ENCODE assay signal across 10 cellular contexts in the genomic region with DNA sequence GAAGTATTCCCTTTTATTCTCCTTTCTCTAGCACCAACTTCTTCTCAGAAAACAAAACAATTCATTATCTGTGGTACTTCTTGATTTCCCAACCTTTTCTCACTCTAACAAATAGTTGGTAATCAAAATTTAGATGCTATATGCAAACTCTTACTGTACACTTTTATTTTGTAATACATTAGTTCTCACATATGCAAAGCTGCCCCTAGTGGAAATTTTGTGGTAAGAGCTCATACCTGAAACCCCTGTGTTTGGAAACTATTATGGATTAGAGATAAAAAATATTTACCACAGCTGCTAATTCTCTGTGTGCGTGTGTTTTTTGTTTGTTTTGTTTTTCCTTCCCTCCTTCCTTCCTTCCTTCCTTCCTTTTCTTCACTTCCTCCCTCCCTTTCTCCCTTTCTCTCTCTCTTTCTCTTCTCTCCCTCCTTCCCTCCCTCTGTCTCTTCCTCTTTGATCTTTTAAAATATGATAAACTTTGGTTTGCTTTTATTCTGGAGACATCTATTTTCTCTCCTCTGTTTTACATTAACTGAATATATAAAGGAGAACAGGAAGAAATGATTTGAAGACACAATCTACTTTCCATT.
A peak's percentile ranks its signal among the peaks of the same experiment; 100 is the strongest.
DNase-seq lines count a peak whose midpoint lies in the region; ATAC-seq and TF ChIP-seq lines count a peak whose summit lies in the region.
"Had no signal": no experiment of that assay in that cellular context is flagged by ENCODE, and none has a peak within 500 bp of the region (broad histone marks: within the 10 kb centered on the region; RNA-seq: fewer than 3 reads in every experiment).

No MANE protein-coding gene starts in this region.

- H3K27me3 ChIP-seq in Caco-2 (replicated peaks; ENCODE audit: control insufficient read depth, insufficient read depth, low read length), result no peaks in the 10 kb centered on the region
- no peaks in the 10 kb centered on the region for H3K27me3 ChIP-seq in KMS-11 (ENCODE audit: insufficient read depth, low read depth)
- H3K27me3 ChIP-seq: SJSA1 had no signal

- H3K4me3 ChIP-seq in Caco-2 (ENCODE audit: low read depth, low read length) (no peak overlapping the region), KMS-11 (IDR thresholded peaks at IDR 0.05; ENCODE audit: insufficient read depth, low read depth, low read length) (no peak overlapping the region)
- H3K4me3 ChIP-seq: SJSA1 had no signal

- ATAC-seq in HG03045 (IDR thresholded peaks at IDR 0.05; ENCODE audit: unreplicated experiment), result no peak
- ATAC-seq in HG02571 (IDR thresholded peaks at IDR 0.05; ENCODE audit: unreplicated experiment), result no peak

- H3K27ac Mint-ChIP-seq in Caco-2 (ENCODE audit: unreplicated experiment), result no peak overlapping the region
- H3K27ac Mint-ChIP-seq in immature natural killer cell, result no peak overlapping the region

- POLR2A ChIA-PET in Caco-2 (lab: Charles Lee), result no interaction called here

- DNase-seq in Caco-2 (no peak), SW 1271 (lab: John Stamatoyannopoulos, UW) (peak; percentile 5 to 29), iPS-NIHi11 (ENCODE audit: low spot score) (peak; percentile 7), immature natural killer cell (no peak), T1000 (lab: John Stamatoyannopoulos, UW) (no peak)
- DNase-seq: kidney glomerular epithelial cell had no signal

- BruUV-seq in Caco-2 (replicated peaks; lab: Mats Ljungman, UMichigan), result no TSS peak

- TF ChIP-seq CTCF in Caco-2 (IDR thresholded peaks at IDR 0.05; ENCODE audit: insufficient read depth in 1 of 2, low read depth in 1 of 2, low read length in 1 of 2, severe bottlenecking in 1 of 2, unreplicated experiment in 1 of 2) (peak; percentile 58 to 61), KMS-11 (conservative IDR thresholded peaks at IDR 0.05; ENCODE audit: low read depth, low read length) (peak; percentile 24; the same call in 1 of the 2 replicates)

- no peak overlapping the region for H2AFZ ChIP-seq in KMS-11 (ENCODE audit: low read depth)

- no peaks in the 10 kb centered on the region for H3K9me3 ChIP-seq in Caco-2
- H3K9me3 ChIP-seq: SJSA1 had no signal

- CTCF ChIA-PET in Caco-2 (lab: Charles Lee), result interaction anchor here (1.0 kb wide), 1 partner anchor 12 kb away, joined by 4 read pairs; no protein-coding TSS in a partner anchor

- no peak overlapping the region for H3K4me2 ChIP-seq in KMS-11

- H3K4me1 Mint-ChIP-seq in Caco-2 (ENCODE audit: low read depth, unreplicated experiment), result peaks cover 22% of the 10 kb centered on the region
- no peaks in the 10 kb centered on the region for H3K4me1 Mint-ChIP-seq in immature natural killer cell

- no peaks in the 10 kb centered on the region for H3K36me3 ChIP-seq in Caco-2 (ENCODE audit: control insufficient read depth, insufficient read depth, low read length)
- H3K36me3 ChIP-seq in KMS-11 (ENCODE audit: insufficient read depth), result no peaks in the 10 kb centered on the region
- H3K36me3 ChIP-seq: SJSA1 had no signal

- intact Hi-C loops in Caco-2 (cut with micrococcal nuclease; ENCODE audit: unreplicated experiment), result loop anchor here (5.0 kb wide), 1 partner anchor 545 kb away; no protein-coding TSS in a partner anchor

- no peak overlapping the region for H3K27ac ChIP-seq in KMS-11
- H3K27ac ChIP-seq: SJSA1 had no signal

- H3K4me1 ChIP-seq in Caco-2 (no peaks in the 10 kb centered on the region), KMS-11 (ENCODE audit: low read depth, poor library complexity, severe bottlenecking) (peaks cover 4% of the 10 kb centered on the region)
- H3K4me1 ChIP-seq: SJSA1 had no signal

- H4K20me1 ChIP-seq in KMS-11 (ENCODE audit: insufficient read depth), result no peaks in the 10 kb centered on the region

- no peaks in the 10 kb centered on the region for H3K36me3 Mint-ChIP-seq in Caco-2 (ENCODE audit: insufficient read depth, unreplicated experiment)
- H3K36me3 Mint-ChIP-seq in immature natural killer cell, result peaks cover 0 to 5% (median 0%) of the 10 kb centered on the region in 3 donors

- H3K9ac ChIP-seq in KMS-11, result no peak overlapping the region

- H3K27me3 Mint-ChIP-seq in Caco-2 (ENCODE audit: insufficient read depth, unreplicated experiment), result no peaks in the 10 kb centered on the region
- H3K27me3 Mint-ChIP-seq in immature natural killer cell (ENCODE audit: low read depth in 3 of 3), result peaks cover 0 to 2% (median under 1%) of the 10 kb centered on the region in 3 donors

- H3K79me2 ChIP-seq in KMS-11 (ENCODE audit: insufficient read depth, low read depth), result no peaks in the 10 kb centered on the region

- H3K9me3 Mint-ChIP-seq in Caco-2 (ENCODE audit: unreplicated experiment) (no peaks in the 10 kb centered on the region), immature natural killer cell (peaks cover 5 to 50% (median 17%) of the 10 kb centered on the region in 6 donors)

- no peak overlapping the region for H3K4me3 Mint-ChIP-seq in Caco-2 (ENCODE audit: unreplicated experiment)
- H3K4me3 Mint-ChIP-seq in immature natural killer cell, result no peak overlapping the region

Comparison
In these comparisons a context has a peak if more than half of its experiments do, and no peak if none do; other contexts are left out.
1. DNase-seq: peak in SW 1271 (2 of 2) and iPS-NIHi11 (single experiment); none in Caco-2 (0 of 2), immature natural killer cell (0 of 3) and T1000 (single experiment).